ENCODE assay signal across 34 cellular contexts in the genomic region with DNA sequence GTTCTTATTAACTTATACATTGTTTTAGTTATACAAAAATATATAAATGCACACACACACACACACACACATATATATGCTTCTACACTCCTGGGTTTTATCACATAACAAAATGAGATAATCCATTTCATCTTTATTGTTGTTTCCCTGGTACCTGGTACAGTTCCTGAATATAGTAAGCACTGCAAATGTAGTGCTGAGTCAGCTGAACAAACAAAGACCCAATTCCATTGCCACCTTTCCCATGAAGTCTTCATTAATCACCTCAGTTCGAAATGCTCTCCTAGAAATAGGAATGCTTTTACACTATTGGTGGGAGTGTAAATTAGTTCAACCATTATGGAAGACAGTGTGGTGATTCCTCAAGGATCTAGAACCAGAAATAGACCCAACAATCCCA. TPM values are rescaled to one million over a fixed set of nuclear protein-coding genes. Genes with fewer than 3 reads are reported as not detected.
"Had no signal": no experiment of that assay in that cellular context is flagged by ENCODE, and none has a peak within 500 bp of the region (broad histone marks: within the 10 kb centered on the region; RNA-seq: fewer than 3 reads in every experiment).

No MANE protein-coding gene starts in this region.

- H3K27ac ChIP-seq: neural progenitor cell, ovary, parathyroid adenoma, psoas muscle, skin epidermis, spleen, suprapubic skin, testis, tibial nerve, upper lobe of left lung, vagina had no signal

- H3K4me3 Mint-ChIP-seq: natural killer cell; nephron; neural progenitor cell; stimulated activated memory B cell treated with anti-CD40 and anti-IgM and Interleukin-4, amounts not matched to agents 10 μg/mL and 1 μg/mL and 100 μg/mL, for 72 hours; stimulated activated naive CD8-positive, alpha-beta T cell treated with anti-CD3 and anti-CD28 coated beads, Interleukin-15, amount 100 ng/mL, for 72 hours had no signal

- H2AFZ ChIP-seq: neural progenitor cell, parathyroid adenoma had no signal

- FAIRE-seq: urothelium cell line had no signal

- H3K4me2 ChIP-seq: neural progenitor cell, smooth muscle cell had no signal

- H3K36me3 ChIP-seq: neural progenitor cell, ovary, spleen, suprapubic skin, tibial nerve, upper lobe of left lung, vagina had no signal

- DNase-seq: natural killer cell; occipital lobe; ovary; posterior cingulate gyrus; psoas muscle; right cardiac atrium; spleen; stimulated activated CD4-positive, alpha-beta T cell treated with anti-CD3 and anti-CD28 coated beads, Interleukin-12 subunit alpha, Interleukin-12 subunit beta, amount 100 ng/mL, for 4 hours; stimulated activated CD4-positive, alpha-beta T cell treated with anti-CD3 and anti-CD28 coated beads, Interleukin-1b, Interleukin-23, amount 100 ng/mL, for 48 hours; stimulated activated CD4-positive, alpha-beta T cell treated with anti-CD3 and anti-CD28 coated beads, Interleukin-4, amount 100 ng/mL, for 1 hour; stimulated activated CD4-positive, alpha-beta T cell treated with anti-CD3 and anti-CD28 coated beads, Interleukin-4, amount 100 ng/mL, for 4 hours; stimulated activated CD8-positive, alpha-beta memory T cell treated with anti-CD3 and anti-CD28 coated beads, Interleukin-4, amount 100 ng/mL, for 48 hours; stimulated activated naive CD4-positive, alpha-beta T cell; stimulated activated naive CD8-positive, alpha-beta T cell treated with anti-CD3 and anti-CD28 coated beads, Interleukin-15, amount 100 ng/mL, for 72 hours; stimulated activated naive CD8-positive, alpha-beta T cell treated with anti-CD3 and anti-CD28 coated beads, Interleukin-15, Interleukin-2, amounts not matched to agents 100 U/mL and 50 U/mL, for 24 hours; substantia nigra; testis; trophoblast cell; upper lobe of left lung had no signal

- H3K27ac Mint-ChIP-seq: natural killer cell; nephron; neural progenitor cell; progenitor cell of endocrine pancreas; stimulated activated memory B cell treated with anti-CD40 and anti-IgM and Interleukin-4, amounts not matched to agents 10 μg/mL and 1 μg/mL and 100 μg/mL, for 72 hours; stimulated activated naive CD8-positive, alpha-beta T cell treated with anti-CD3 and anti-CD28 coated beads, Interleukin-15, amount 100 ng/mL, for 72 hours had no signal

- H3K9me3 ChIP-seq: ovary, psoas muscle, spleen, testis, tibial nerve, upper lobe of left lung, vagina had no signal

- H3K9me3 Mint-ChIP-seq: natural killer cell; stimulated activated memory B cell treated with anti-CD40 and anti-IgM and Interleukin-4, amounts not matched to agents 10 μg/mL and 1 μg/mL and 100 μg/mL, for 72 hours; stimulated activated naive CD8-positive, alpha-beta T cell treated with anti-CD3 and anti-CD28 coated beads, Interleukin-15, amount 100 ng/mL, for 72 hours had no signal

- H3K27me3 ChIP-seq: neural progenitor cell, ovary, spleen, suprapubic skin, testis, tibial nerve, upper lobe of left lung, vagina had no signal

- ATAC-seq: natural killer cell; psoas muscle; right cardiac atrium; sciatic nerve; stimulated activated memory B cell treated with anti-CD40 and anti-IgM and Interleukin-4, amounts not matched to agents 10 μg/mL and 1 μg/mL and 100 μg/mL, for 72 hours; stimulated activated naive CD8-positive, alpha-beta T cell treated with anti-CD3 and anti-CD28 coated beads, Interleukin-15, amount 100 ng/mL, for 72 hours; stimulated activated naive CD8-positive, alpha-beta T cell treated with anti-CD3 and anti-CD28 coated beads, Interleukin-15, Interleukin-2, amounts not matched to agents 100 U/mL and 50 U/mL, for 24 hours had no signal

- H3K36me3 Mint-ChIP-seq: natural killer cell; neural progenitor cell; stimulated activated memory B cell treated with anti-CD40 and anti-IgM and Interleukin-4, amounts not matched to agents 10 μg/mL and 1 μg/mL and 100 μg/mL, for 72 hours had no signal

- H3K4me1 ChIP-seq: neural progenitor cell, parathyroid adenoma, psoas muscle, spleen, suprapubic skin, testis, tibial nerve, upper lobe of left lung, vagina had no signal

- H3K79me2 ChIP-seq: parathyroid adenoma had no signal

- H3K27me3 Mint-ChIP-seq: progenitor cell of endocrine pancreas had no signal

- H3K4me3 ChIP-seq: neural progenitor cell, ovary, psoas muscle, skin epidermis, smooth muscle cell, spleen, suprapubic skin, testis, tibial nerve, upper lobe of left lung, vagina had no signal

- H3K9ac ChIP-seq: neural progenitor cell, parathyroid adenoma had no signal

- H3K4me1 Mint-ChIP-seq: natural killer cell; nephron; neural progenitor cell; stimulated activated memory B cell treated with anti-CD40 and anti-IgM and Interleukin-4, amounts not matched to agents 10 μg/mL and 1 μg/mL and 100 μg/mL, for 72 hours; stimulated activated naive CD8-positive, alpha-beta T cell treated with anti-CD3 and anti-CD28 coated beads, Interleukin-15, amount 100 ng/mL, for 72 hours had no signal

RNA-seq across cellular contexts. Expression of gene CFAP95, which starts 47.4 kb away (rescaled TPM):
- total RNA-seq: natural killer cell, occipital lobe, osteoblast, right cardiac atrium, sciatic nerve, smooth muscle cell, spleen, suprapubic skin, tibial nerve, ureter, vagina had no signal
- polyA plus RNA-seq: neural cell, right cardiac atrium, smooth muscle cell, spleen had no signal
